In genomic region chr6:56732517-56732916, GRCh38 we compare ENCODE assay signal across 31 cellular contexts.
DNase-seq lines count a peak whose midpoint lies in the region; ATAC-seq and TF ChIP-seq lines count a peak whose summit lies in the region.
"Had no signal": no experiment of that assay in that cellular context is flagged by ENCODE, and none has a peak within 500 bp of the region (broad histone marks: within the 10 kb centered on the region; RNA-seq: fewer than 3 reads in every experiment).

No MANE protein-coding gene starts in this region.

- H3K4me1 ChIP-seq in IMR-90 (ENCODE audit: control insufficient read depth, insufficient read depth, low read length) (peaks cover 16% of the 10 kb centered on the region), neural progenitor cell (peaks cover 14% of the 10 kb centered on the region)
- H3K4me1 ChIP-seq: lower lobe of right lung, uterus had no signal

- peaks cover 19 to 58% of the 10 kb centered on the region in 2 experiments for H3K79me1 ChIP-seq in IMR-90 (ENCODE audit: low read depth in 1 of 2, low read length in 2 of 2)

- DNase-seq in AG04450 (ENCODE audit: low read depth, low spot score): no peak
- DNase-seq in IMR-90: no peak
- DNase-seq in fibroblast of villous mesenchyme (ENCODE audit: low read depth): peak; percentile 61
- no peak for DNase-seq in neural progenitor cell (ENCODE audit: low spot score)
- DNase-seq in activated T-cell treated with anti-CD3 and anti-CD28 coated beads, Interleukin-2, amount 50 U/mL, for 24 hours: no peak
- DNase-seq in stimulated activated effector memory CD8-positive, alpha-beta T cell treated with anti-CD3 and anti-CD28 coated beads, Interleukin-12 subunit alpha, Interleukin-12 subunit beta, amount 100 ng/mL, for 72 hours (ENCODE audit: low spot score in 2 of 2): no peak
- DNase-seq in activated T-cell treated with anti-CD3 and anti-CD28 coated beads, Interleukin-2, amount 50 U/mL, for 4 hours: no peak
- DNase-seq: activated CD4-positive, alpha-beta T cell treated with anti-CD3 and anti-CD28 coated beads for 4 hours; activated CD8-positive, alpha-beta memory T cell treated with anti-CD3 and anti-CD28 coated beads for 24 hours; activated naive CD4-positive, alpha-beta T cell; activated T-cell treated with anti-CD3 and anti-CD28 coated beads, Interleukin-2, amount 50 U/mL, for 48 hours; adrenal gland; brain microvascular endothelial cell; effector CD8-positive, alpha-beta T cell; GOT3; hypothalamus; lower lobe of right lung; MM.1S; NCI-H1417; retina; stimulated activated CD4-positive, alpha-beta T cell treated with anti-CD3 and anti-CD28 coated beads, Interleukin-4, amount 100 ng/mL, for 1 hour; stimulated activated naive B cell treated with anti-CD40 and anti-IgM and Interleukin-4, amounts not matched to agents 10 μg/mL and 1 μg/mL and 100 μg/mL, for 72 hours; testis; uterus had no signal

- peak overlapping the region; percentile 68 for H3K4me2 ChIP-seq in IMR-90 (ENCODE audit: low read depth, low read length)
- H3K4me2 ChIP-seq in neural progenitor cell: no peak overlapping the region
- H3K4me2 ChIP-seq: BLaER1 treated with 17β-estradiol and CSF1 and Interleukin-3, amounts not matched to agents 10 nM and 100 nM had no signal

- no peak overlapping the region for H2AFZ ChIP-seq in IMR-90 (replicated peaks; ENCODE audit: low read length, poor library complexity)
- H2AFZ ChIP-seq in neural progenitor cell (replicated peaks): no peak overlapping the region

- no peaks in the 10 kb centered on the region for H3K9me3 ChIP-seq in AG04450 (ENCODE audit: control insufficient read depth, insufficient read depth, low read length)
- no peaks in the 10 kb centered on the region for H3K9me3 ChIP-seq in IMR-90 (ENCODE audit: control insufficient read depth, insufficient read depth, low read length)
- no peaks in the 10 kb centered on the region for H3K9me3 ChIP-seq in neural progenitor cell (ENCODE audit: low read depth)
- H3K9me3 ChIP-seq: adrenal gland; BLaER1 treated with 17β-estradiol and CSF1 and Interleukin-3, amounts not matched to agents 10 nM and 100 nM; gastroesophageal sphincter; lower lobe of right lung; neutrophil; testis; uterus had no signal

- H2BK20ac ChIP-seq in IMR-90 (ENCODE audit: low read depth, low read length): peak overlapping the region; percentile 36; the same call in 1 of the 2 replicates

- H3K36me3 ChIP-seq in IMR-90 (ENCODE audit: control insufficient read depth, insufficient read depth, low read length) (no peaks in the 10 kb centered on the region; the same call in 1 of the 2 replicates), neural progenitor cell (no peaks in the 10 kb centered on the region)
- H3K36me3 ChIP-seq: adrenal gland, brain microvascular endothelial cell, gastroesophageal sphincter, lower lobe of right lung, neutrophil, uterus had no signal

- WGBS in IMR-90 (ENCODE audit: extremely low coverage in 2 of 2, insufficient read length in 1 of 2), 2 experiments: 0% methylated on average over 1 of the region's 4 CpGs; no CpG with 5 or more reads in 1 of the 2 experiments

- ATAC-seq in IMR-90 (ENCODE audit: low read depth) (peak; percentile 21; the same call in 1 of the 2 replicates), GM21360 (IDR thresholded peaks at IDR 0.05; ENCODE audit: unreplicated experiment) (no peak)
- ATAC-seq in stimulated activated effector memory CD8-positive, alpha-beta T cell treated with anti-CD3 and anti-CD28 coated beads, Interleukin-12 subunit alpha, Interleukin-12 subunit beta, amount 100 ng/mL, for 72 hours: no peak
- ATAC-seq in activated T-cell treated with anti-CD3 and anti-CD28 coated beads, Interleukin-2, amount 50 U/mL, for 4 hours: no peak
- ATAC-seq: gastroesophageal sphincter; GM12878; lower lobe of right lung; stimulated activated naive B cell treated with anti-CD40 and anti-IgM and Interleukin-4, amounts not matched to agents 10 μg/mL and 1 μg/mL and 100 μg/mL, for 72 hours had no signal

- peaks cover 5% of the 10 kb centered on the region for H3K36me3 Mint-ChIP-seq in neural progenitor cell
- H3K36me3 Mint-ChIP-seq in activated T-cell treated with anti-CD3 and anti-CD28 coated beads, Interleukin-2, amount 50 U/mL, for 24 hours (ENCODE audit: low read depth): no peaks in the 10 kb centered on the region
- H3K36me3 Mint-ChIP-seq in stimulated activated effector memory CD8-positive, alpha-beta T cell treated with anti-CD3 and anti-CD28 coated beads, Interleukin-12 subunit alpha, Interleukin-12 subunit beta, amount 100 ng/mL, for 72 hours: no peaks in the 10 kb centered on the region
- H3K36me3 Mint-ChIP-seq in activated T-cell treated with anti-CD3 and anti-CD28 coated beads, Interleukin-2, amount 50 U/mL, for 4 hours (ENCODE audit: insufficient read depth): no peaks in the 10 kb centered on the region
- H3K36me3 Mint-ChIP-seq: stimulated activated naive B cell treated with anti-CD40 and anti-IgM and Interleukin-4, amounts not matched to agents 10 μg/mL and 1 μg/mL and 100 μg/mL, for 72 hours had no signal

- no peak for TF ChIP-seq CTCF in AG04450 (IDR thresholded peaks at IDR 0.05; ENCODE audit: low read depth, low read length)
- no peak for TF ChIP-seq CTCF in IMR-90 (conservative IDR thresholded peaks at IDR 0.05; ENCODE audit: low read depth, low read length)
- TF ChIP-seq CTCF in fibroblast of villous mesenchyme (IDR thresholded peaks at IDR 0.05; ENCODE audit: insufficient read depth, low read depth, low read length): no peak
- no peak for TF ChIP-seq CTCF in neural progenitor cell (IDR thresholded peaks at IDR 0.05)

- H3K4me1 Mint-ChIP-seq in neural progenitor cell: peaks cover 9% of the 10 kb centered on the region
- H3K4me1 Mint-ChIP-seq in activated T-cell treated with anti-CD3 and anti-CD28 coated beads, Interleukin-2, amount 50 U/mL, for 24 hours (ENCODE audit: low read depth): no peaks in the 10 kb centered on the region
- H3K4me1 Mint-ChIP-seq in stimulated activated effector memory CD8-positive, alpha-beta T cell treated with anti-CD3 and anti-CD28 coated beads, Interleukin-12 subunit alpha, Interleukin-12 subunit beta, amount 100 ng/mL, for 72 hours: no peaks in the 10 kb centered on the region
- H3K4me1 Mint-ChIP-seq in activated T-cell treated with anti-CD3 and anti-CD28 coated beads, Interleukin-2, amount 50 U/mL, for 4 hours (ENCODE audit: low read depth): no peaks in the 10 kb centered on the region
- H3K4me1 Mint-ChIP-seq: stimulated activated naive B cell treated with anti-CD40 and anti-IgM and Interleukin-4, amounts not matched to agents 10 μg/mL and 1 μg/mL and 100 μg/mL, for 72 hours had no signal

- peaks cover 7% of the 10 kb centered on the region for H4K20me1 ChIP-seq in IMR-90 (ENCODE audit: insufficient read depth, low read length)
- H4K20me1 ChIP-seq in neural progenitor cell (ENCODE audit: low read depth): peaks cover 25% of the 10 kb centered on the region

- H3K4me3 ChIP-seq in AG04450 (ENCODE audit: low read depth, low read length) (no peak overlapping the region), IMR-90 (ENCODE audit: insufficient read depth, low read depth, low read length) (no peak overlapping the region), fibroblast of villous mesenchyme (ENCODE audit: low read depth, low read length) (no peak overlapping the region), neural progenitor cell (no peak overlapping the region)
- H3K4me3 ChIP-seq: adrenal gland; BLaER1 treated with 17β-estradiol and CSF1 and Interleukin-3, amounts not matched to agents 10 nM and 100 nM; gastroesophageal sphincter; GM12878; lower lobe of right lung; SK-N-MC; testis; uterus had no signal

- H4K5ac ChIP-seq in IMR-90 (ENCODE audit: low read depth, low read length): peak overlapping the region; percentile 17; the same call in 1 of the 2 replicates

- peak overlapping the region; percentile 77 for H2BK5ac ChIP-seq in IMR-90 (ENCODE audit: low read depth, low read length, poor library complexity, severe bottlenecking)

- peak overlapping the region; percentile 43 for H3K23ac ChIP-seq in IMR-90 (ENCODE audit: low read depth, low read length)

- peak overlapping the region; percentile 54 for H2BK120ac ChIP-seq in IMR-90 (ENCODE audit: low read depth, low read length)

- H3F3A ChIP-seq in neural progenitor cell (ENCODE audit: low read depth): no peaks in the 10 kb centered on the region

- no peak for TF ChIP-seq RAD21 in IMR-90 (IDR thresholded peaks at IDR 0.05; ENCODE audit: low read length)

- H3K9ac ChIP-seq in IMR-90 (ENCODE audit: low read depth, low read length) (no peak overlapping the region), neural progenitor cell (no peak overlapping the region)
- H3K9ac ChIP-seq: BLaER1 treated with 17β-estradiol and CSF1 and Interleukin-3, amounts not matched to agents 10 nM and 100 nM had no signal

- peak overlapping the region; percentile 6 to 10; a peak in 2 of 4 replicates for H4K8ac ChIP-seq in IMR-90 (ENCODE audit: low read depth in 2 of 2, low read length in 2 of 2)

- POLR2A ChIA-PET in AG04450 (lab: Yijun Ruan, JAX) (interaction anchor here (1.1 kb wide), 1 partner anchor 20 kb away, joined by 3 read pairs; no protein-coding TSS in a partner anchor), IMR-90 (lab: Charles Lee; ENCODE audit: unreplicated experiment) (no interaction called here)

- H3K27ac Mint-ChIP-seq in neural progenitor cell: no peak overlapping the region
- no peak overlapping the region for H3K27ac Mint-ChIP-seq in activated T-cell treated with anti-CD3 and anti-CD28 coated beads, Interleukin-2, amount 50 U/mL, for 24 hours
- no peak overlapping the region for H3K27ac Mint-ChIP-seq in stimulated activated effector memory CD8-positive, alpha-beta T cell treated with anti-CD3 and anti-CD28 coated beads, Interleukin-12 subunit alpha, Interleukin-12 subunit beta, amount 100 ng/mL, for 72 hours
- H3K27ac Mint-ChIP-seq: stimulated activated naive B cell treated with anti-CD40 and anti-IgM and Interleukin-4, amounts not matched to agents 10 μg/mL and 1 μg/mL and 100 μg/mL, for 72 hours; T-helper 1 cell treated with Interleukin-12 subunit alpha and Interleukin-12 subunit beta and Interleukin-4 antibody, amounts not matched to agents 30 μg/mL and 1 μg/mL, for 36 hours had no signal

- peak overlapping the region; percentile 42 for H3K4ac ChIP-seq in IMR-90 (ENCODE audit: low read depth, low read length)

- H3K27me3 Mint-ChIP-seq in neural progenitor cell (ENCODE audit: insufficient read depth, low read depth): no peaks in the 10 kb centered on the region
- no peaks in the 10 kb centered on the region for H3K27me3 Mint-ChIP-seq in activated T-cell treated with anti-CD3 and anti-CD28 coated beads, Interleukin-2, amount 50 U/mL, for 24 hours
- H3K27me3 Mint-ChIP-seq in activated T-cell treated with anti-CD3 and anti-CD28 coated beads, Interleukin-2, amount 50 U/mL, for 4 hours (ENCODE audit: low read depth): no peaks in the 10 kb centered on the region
- H3K27me3 Mint-ChIP-seq: stimulated activated naive B cell treated with anti-CD40 and anti-IgM and Interleukin-4, amounts not matched to agents 10 μg/mL and 1 μg/mL and 100 μg/mL, for 72 hours had no signal

- no TSS peak for BruUV-seq in IMR-90 (replicated peaks; lab: Mats Ljungman, UMichigan)

- H3K27me3 ChIP-seq in AG04450 (ENCODE audit: control insufficient read depth, insufficient read depth, low read length): no peaks in the 10 kb centered on the region
- no peaks in the 10 kb centered on the region for H3K27me3 ChIP-seq in IMR-90 (ENCODE audit: control insufficient read depth, insufficient read depth, low read length)
- H3K27me3 ChIP-seq in neural progenitor cell: no peaks in the 10 kb centered on the region
- H3K27me3 ChIP-seq: adrenal gland; BLaER1 treated with 17β-estradiol and CSF1 and Interleukin-3, amounts not matched to agents 10 nM and 100 nM; brain microvascular endothelial cell; gastroesophageal sphincter; neutrophil; testis; uterus had no signal

- no peaks in the 10 kb centered on the region for H3K9me3 Mint-ChIP-seq in neural progenitor cell
- H3K9me3 Mint-ChIP-seq in activated T-cell treated with anti-CD3 and anti-CD28 coated beads, Interleukin-2, amount 50 U/mL, for 24 hours: no peaks in the 10 kb centered on the region
- H3K9me3 Mint-ChIP-seq in stimulated activated effector memory CD8-positive, alpha-beta T cell treated with anti-CD3 and anti-CD28 coated beads, Interleukin-12 subunit alpha, Interleukin-12 subunit beta, amount 100 ng/mL, for 72 hours: no peaks in the 10 kb centered on the region
- H3K9me3 Mint-ChIP-seq in activated T-cell treated with anti-CD3 and anti-CD28 coated beads, Interleukin-2, amount 50 U/mL, for 4 hours: no peaks in the 10 kb centered on the region
- H3K9me3 Mint-ChIP-seq: stimulated activated naive B cell treated with anti-CD40 and anti-IgM and Interleukin-4, amounts not matched to agents 10 μg/mL and 1 μg/mL and 100 μg/mL, for 72 hours; T-helper 1 cell treated with Interleukin-12 subunit alpha and Interleukin-12 subunit beta and Interleukin-4 antibody, amounts not matched to agents 30 μg/mL and 1 μg/mL, for 36 hours had no signal

- dilution Hi-C loops in IMR-90 (cut with HindIII; ENCODE audit: low sequenced_read_pairs, unreplicated experiment): no loop called here

- CTCF ChIA-PET in AG04450 (lab: Charles Lee): interaction anchor here (0.6 to 1.4 kb wide), 4 partner anchors 10 to 25 kb away, joined by 3 to 5 read pairs (median 4); no protein-coding TSS in a partner anchor
- CTCF ChIA-PET in IMR-90 (lab: Yijun Ruan, JAX): interaction anchor here (1.1 kb wide), 2 partner anchors 10 to 119 kb away, joined by 3 to 5 read pairs; no protein-coding TSS in a partner anchor

- peak overlapping the region; percentile 57; the same call in 1 of the 2 replicates for H3K14ac ChIP-seq in IMR-90 (replicated peaks; ENCODE audit: low read depth, low read length)

- H3K4me3 Mint-ChIP-seq in neural progenitor cell: no peak overlapping the region
- no peak overlapping the region for H3K4me3 Mint-ChIP-seq in activated T-cell treated with anti-CD3 and anti-CD28 coated beads, Interleukin-2, amount 50 U/mL, for 24 hours
- no peak overlapping the region for H3K4me3 Mint-ChIP-seq in stimulated activated effector memory CD8-positive, alpha-beta T cell treated with anti-CD3 and anti-CD28 coated beads, Interleukin-12 subunit alpha, Interleukin-12 subunit beta, amount 100 ng/mL, for 72 hours
- H3K4me3 Mint-ChIP-seq in activated T-cell treated with anti-CD3 and anti-CD28 coated beads, Interleukin-2, amount 50 U/mL, for 4 hours: no peak overlapping the region
- H3K4me3 Mint-ChIP-seq: stimulated activated naive B cell treated with anti-CD40 and anti-IgM and Interleukin-4, amounts not matched to agents 10 μg/mL and 1 μg/mL and 100 μg/mL, for 72 hours; T-helper 1 cell treated with Interleukin-12 subunit alpha and Interleukin-12 subunit beta and Interleukin-4 antibody, amounts not matched to agents 30 μg/mL and 1 μg/mL, for 36 hours had no signal

- H2AK5ac ChIP-seq in IMR-90 (ENCODE audit: low read depth, low read length): peak overlapping the region; percentile 6; the same call in 1 of the 2 replicates

- H4K91ac ChIP-seq in IMR-90 (ENCODE audit: insufficient read depth, low read depth, low read length): 0 out of 2 replicates have a peak overlapping the region, but pooled peaks have one; percentile 59

- H3K79me2 ChIP-seq in neural progenitor cell (ENCODE audit: low read depth): peaks cover 95% of the 10 kb centered on the region

- 0 out of 3 replicates have a peak overlapping the region, but pooled peaks have one; percentile 16 for H2BK15ac ChIP-seq in IMR-90 (ENCODE audit: low read depth, low read length)

- no peak overlapping the region for H3K56ac ChIP-seq in IMR-90 (ENCODE audit: extremely low read depth, insufficient read depth, low read length)

- intact Hi-C loops in IMR-90 (cut with micrococcal nuclease): no loop called here

- no peak overlapping the region for H2AK9ac ChIP-seq in IMR-90 (replicated peaks; ENCODE audit: low read depth, low read length, poor library complexity)

- H3K18ac ChIP-seq in IMR-90 (ENCODE audit: low read depth, low read length): peak overlapping the region; percentile 32; the same call in 1 of the 2 replicates

- in situ Hi-C loops in IMR-90 (cut with MboI; ENCODE audit: low sequenced_read_pairs): no loop called here

- no peak for TF ChIP-seq POLR2A in IMR-90 (IDR thresholded peaks at IDR 0.05; ENCODE audit: low read depth, low read length)

- H3K27ac ChIP-seq in AG04450 (ENCODE audit: low read depth, low read length): peak overlapping the region; percentile 32
- H3K27ac ChIP-seq in IMR-90 (ENCODE audit: insufficient read depth, low read length): peak overlapping the region; percentile 51
- H3K27ac ChIP-seq in neural progenitor cell: peak overlapping the region; percentile 41
- H3K27ac ChIP-seq: adrenal gland; BLaER1 treated with 17β-estradiol and CSF1 and Interleukin-3, amounts not matched to agents 10 nM and 100 nM; brain microvascular endothelial cell; lower lobe of right lung; neutrophil; SK-N-MC; testis had no signal

- peaks cover 14% of the 10 kb centered on the region for H3K9me1 ChIP-seq in IMR-90 (ENCODE audit: insufficient read depth, low read length)
